ENCODE assay signal across 16 cellular contexts in genomic region chr7:17307558-17307957, GRCh38. TPM values are rescaled to one million over a fixed set of nuclear protein-coding genes. Genes with fewer than 3 reads are reported as not detected.
DNase-seq lines count a peak whose midpoint lies in the region; ATAC-seq and TF ChIP-seq lines count a peak whose summit lies in the region.
"Had no signal": no experiment of that assay in that cellular context is flagged by ENCODE, and none has a peak within 500 bp of the region (broad histone marks: within the 10 kb centered on the region; RNA-seq: fewer than 3 reads in every experiment).

No MANE protein-coding gene starts in this region.

- no peaks in the 10 kb centered on the region for H3K36me3 ChIP-seq in urinary bladder (ENCODE audit: insufficient read depth)

- H3K4me3 ChIP-seq in fibroblast of mammary gland (ENCODE audit: control insufficient read depth, low read depth, low read length): no peak overlapping the region
- peak overlapping the region; percentile 44 for H3K4me3 ChIP-seq in urinary bladder (ENCODE audit: low read depth, low read length)

- no peak overlapping the region for H3K4me3 Mint-ChIP-seq in activated T-helper 17 cell treated with anti-CD3 and anti-CD28 coated beads, Interleukin-2, amount 50 U/mL, for 72 hours
- H3K4me3 Mint-ChIP-seq in activated T-cell treated with anti-CD3 and anti-CD28 coated beads, Interleukin-2, amount 50 U/mL, for 4 hours: no peak overlapping the region
- H3K4me3 Mint-ChIP-seq: stimulated activated memory B cell treated with anti-CD40 and anti-IgM and Interleukin-4, amounts not matched to agents 10 μg/mL and 1 μg/mL and 100 μg/mL, for 72 hours; T-helper 17 cell had no signal

- no peaks in the 10 kb centered on the region for H3K27me3 Mint-ChIP-seq in activated T-helper 17 cell treated with anti-CD3 and anti-CD28 coated beads, Interleukin-2, amount 50 U/mL, for 72 hours
- no peaks in the 10 kb centered on the region for H3K27me3 Mint-ChIP-seq in activated T-cell treated with anti-CD3 and anti-CD28 coated beads, Interleukin-2, amount 50 U/mL, for 4 hours (ENCODE audit: low read depth)
- H3K27me3 Mint-ChIP-seq: stimulated activated memory B cell treated with anti-CD40 and anti-IgM and Interleukin-4, amounts not matched to agents 10 μg/mL and 1 μg/mL and 100 μg/mL, for 72 hours; T-helper 17 cell had no signal

- peaks cover 23% of the 10 kb centered on the region for H3K4me1 Mint-ChIP-seq in activated T-helper 17 cell treated with anti-CD3 and anti-CD28 coated beads, Interleukin-2, amount 50 U/mL, for 72 hours
- H3K4me1 Mint-ChIP-seq in activated T-cell treated with anti-CD3 and anti-CD28 coated beads, Interleukin-2, amount 50 U/mL, for 4 hours (ENCODE audit: low read depth): peaks cover 36% of the 10 kb centered on the region

- DNase-seq in fibroblast of mammary gland (ENCODE audit: low read depth) (peak; percentile 49), omental fat pad (ENCODE audit: low spot score) (no peak), 8988T (no peak), NCI-H1694 (lab: John Stamatoyannopoulos, UW) (no peak)
- no peak for DNase-seq in activated T-cell treated with anti-CD3 and anti-CD28 coated beads, Interleukin-2, amount 50 U/mL, for 4 hours
- DNase-seq: activated CD4-positive, alpha-beta T cell treated with anti-CD3 and anti-CD28 coated beads for 48 hours; activated T-cell treated with anti-CD3 and anti-CD28 coated beads, Interleukin-2, amount 50 U/mL, for 48 hours; Calu3; NCI-H1417 treated with DMSO at 0.1 percent for 48 hours; NCI-H510A treated with DMSO at 0.1 percent for 48 hours; posterior cingulate gyrus; stimulated activated CD4-positive, alpha-beta T cell treated with anti-CD3 and anti-CD28 coated beads, Interleukin-2, amount 100 ng/mL, for 48 hours; T-helper 17 cell had no signal

- no peaks in the 10 kb centered on the region for H3K4me1 ChIP-seq in urinary bladder (ENCODE audit: insufficient read depth)

- H3K9me3 Mint-ChIP-seq in activated T-helper 17 cell treated with anti-CD3 and anti-CD28 coated beads, Interleukin-2, amount 50 U/mL, for 72 hours: no peaks in the 10 kb centered on the region
- H3K9me3 Mint-ChIP-seq in activated T-cell treated with anti-CD3 and anti-CD28 coated beads, Interleukin-2, amount 50 U/mL, for 4 hours: no peaks in the 10 kb centered on the region
- H3K9me3 Mint-ChIP-seq: stimulated activated memory B cell treated with anti-CD40 and anti-IgM and Interleukin-4, amounts not matched to agents 10 μg/mL and 1 μg/mL and 100 μg/mL, for 72 hours had no signal

- peak; percentile 37 for ATAC-seq in activated T-helper 17 cell treated with anti-CD3 and anti-CD28 coated beads, Interleukin-2, amount 50 U/mL, for 72 hours (replicated peaks)
- peak; percentile 44 for ATAC-seq in omental fat pad (ENCODE audit: low FRiP score)
- ATAC-seq in activated T-cell treated with anti-CD3 and anti-CD28 coated beads, Interleukin-2, amount 50 U/mL, for 4 hours: no peak
- ATAC-seq: stimulated activated memory B cell treated with anti-CD40 and anti-IgM and Interleukin-4, amounts not matched to agents 10 μg/mL and 1 μg/mL and 100 μg/mL, for 72 hours had no signal

- peak overlapping the region; percentile 77 for H3K27ac ChIP-seq in urinary bladder (ENCODE audit: low read depth)

- peaks cover 13% of the 10 kb centered on the region for H3K36me3 Mint-ChIP-seq in activated T-helper 17 cell treated with anti-CD3 and anti-CD28 coated beads, Interleukin-2, amount 50 U/mL, for 72 hours (ENCODE audit: low read depth)
- H3K36me3 Mint-ChIP-seq in activated T-cell treated with anti-CD3 and anti-CD28 coated beads, Interleukin-2, amount 50 U/mL, for 4 hours (ENCODE audit: insufficient read depth): peaks cover 12% of the 10 kb centered on the region

- H3K27ac Mint-ChIP-seq in activated T-helper 17 cell treated with anti-CD3 and anti-CD28 coated beads, Interleukin-2, amount 50 U/mL, for 72 hours: no peak overlapping the region
- H3K27ac Mint-ChIP-seq: stimulated activated memory B cell treated with anti-CD40 and anti-IgM and Interleukin-4, amounts not matched to agents 10 μg/mL and 1 μg/mL and 100 μg/mL, for 72 hours; T-helper 17 cell had no signal

- WGBS in urinary bladder: 23% methylated on average over 5 of the region's 5 CpGs

- TF ChIP-seq CTCF in fibroblast of mammary gland (conservative IDR thresholded peaks at IDR 0.05; ENCODE audit: control insufficient read depth, insufficient read depth, low read depth, low read length) (no peak), omental fat pad (IDR thresholded peaks at IDR 0.05) (no peak)

RNA-seq across cellular contexts. Expression of gene AHR, which starts 9.1 kb away (rescaled TPM):
- 10 to 100 TPM; 62.0 to 64.3 TPM for total RNA-seq in activated T-helper 17 cell treated with anti-CD3 and anti-CD28 coated beads, Interleukin-2, amount 50 U/mL, for 72 hours
- total RNA-seq in omental fat pad (100 to 1,000 TPM; 129 to 258 (median 149) TPM), urinary bladder (485 TPM)
- polyA plus RNA-seq in urinary bladder: 50.3 TPM
- total RNA-seq in activated T-cell treated with anti-CD3 and anti-CD28 coated beads, Interleukin-2, amount 50 U/mL, for 4 hours: 10 to 100 TPM; 41.9 to 60.0 (median 46.6) TPM

Comparison
In these comparisons a context has a peak if more than half of its experiments do, and no peak if none do; other contexts are left out.
1. ATAC-seq: peak in activated T-helper 17 cell treated with anti-CD3 and anti-CD28 coated beads, Interleukin-2, amount 50 U/mL, for 72 hours (single experiment) and omental fat pad (single experiment); none in activated T-cell treated with anti-CD3 and anti-CD28 coated beads, Interleukin-2, amount 50 U/mL, for 4 hours (0 of 2).